In the genomic region with DNA sequence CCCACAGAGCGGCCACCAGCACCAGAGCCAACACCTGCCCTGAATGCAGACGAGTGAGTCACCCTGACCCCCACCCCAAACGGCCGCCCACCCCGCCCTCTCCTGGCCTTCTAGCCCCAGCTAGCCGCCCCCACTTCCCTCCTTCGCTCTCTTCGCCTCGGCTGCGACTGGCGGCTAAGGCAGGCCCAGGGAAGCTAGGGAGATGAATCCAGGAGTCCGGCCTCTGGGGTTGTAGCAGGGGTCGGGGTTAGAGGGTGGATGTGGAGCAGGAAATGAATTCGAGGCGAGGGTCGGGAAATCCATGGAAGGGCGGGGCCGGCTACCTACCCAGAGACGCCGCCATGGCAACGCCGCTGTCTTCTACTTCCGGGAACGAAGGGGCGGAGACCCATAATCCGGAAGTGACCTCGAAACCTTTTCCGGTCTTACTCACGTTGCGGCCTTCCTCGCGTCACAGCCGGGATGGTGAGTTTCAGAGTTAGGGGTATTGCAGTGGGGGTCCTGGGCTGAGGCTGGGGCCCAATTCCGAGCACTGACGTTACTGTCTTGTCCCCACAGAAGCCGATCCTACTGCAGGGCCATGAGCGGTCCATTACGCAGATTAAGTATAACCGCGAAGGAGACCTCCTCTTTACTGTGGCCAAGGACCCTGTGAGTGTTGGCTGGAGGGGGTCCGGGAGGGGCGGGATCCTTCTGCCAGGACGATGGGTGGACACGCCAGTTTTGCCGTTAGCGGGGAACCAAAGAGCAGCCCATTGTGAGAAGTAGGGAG, we compare ENCODE assay signal across 8 cellular contexts. TPM values are rescaled to one million over a fixed set of nuclear protein-coding genes. Genes with fewer than 3 reads are reported as not detected.
DNase-seq lines count a peak whose midpoint lies in the region; ATAC-seq and TF ChIP-seq lines count a peak whose summit lies in the region.

A gene (plus strand): TSS at position 428 of the 772 bp plus-strand sequence. CDS start 35 bp downstream, at position 463.
A gene (minus strand): TSS at position 374 of the 772 bp plus-strand sequence. CDS start 31 bp downstream, at position 343.

- peaks cover 0 to 41% (median 0%) of the 10 kb centered on the region in 3 donors for H3K36me3 ChIP-seq in Peyer's patch
- H3K36me3 ChIP-seq in mucosa of stomach (ENCODE audit: control insufficient read depth, insufficient read depth, low read length) = no peaks in the 10 kb centered on the region

- H3K4me3 ChIP-seq in Peyer's patch (peak within 1 kb of the TSS; percentile 73 to 95 (median 88)), mucosa of stomach (ENCODE audit: low read length) (peak within 1 kb of the TSS; percentile 94)

- H3K4me1 ChIP-seq in Peyer's patch (peaks cover 0 to 23% (median 12%) of the 10 kb centered on the region in 4 donors), mucosa of stomach (ENCODE audit: control insufficient read depth, insufficient read depth, low read length) (peaks cover 24% of the 10 kb centered on the region)

- peak; percentile 94 for ATAC-seq in GM21576 (IDR thresholded peaks at IDR 0.05; ENCODE audit: unreplicated experiment)
- ATAC-seq in esophagus mucosa = peak; percentile 89

- H3K27me3 ChIP-seq in Peyer's patch (no peaks in the 10 kb centered on the region), mucosa of stomach (ENCODE audit: control insufficient read depth, insufficient read depth, low read length) (no peaks in the 10 kb centered on the region)

- peak within 1 kb of the TSS; percentile 83 to 91 (median 90) for H3K27ac ChIP-seq in Peyer's patch

- no peaks in the 10 kb centered on the region for H3K9me3 ChIP-seq in Peyer's patch
- no peaks in the 10 kb centered on the region for H3K9me3 ChIP-seq in mucosa of stomach (ENCODE audit: control insufficient read depth, low read length)

- peak; percentile 55 to 59 for TF ChIP-seq POLR2A in Peyer's patch (IDR thresholded peaks at IDR 0.05)

- TF ChIP-seq CTCF in Peyer's patch (IDR thresholded peaks at IDR 0.05) = no peak

- H3K9ac ChIP-seq in mucosa of stomach (ENCODE audit: low read length) = peak within 1 kb of the TSS; percentile 99

- peak; percentile 69 for DNase-seq in DMS 273 treated with DMSO at 0.1 percent for 48 hours (lab: John Stamatoyannopoulos, UW)
- peak; percentile 65 for DNase-seq in KG1 (lab: John Stamatoyannopoulos, UW)
- peak; percentile 91 to 97 (median 93) for DNase-seq in Peyer's patch
- peak; percentile 90 to 94 for DNase-seq in activated T-cell treated with anti-CD3 and anti-CD28 coated beads, Interleukin-2, amount 50 U/mL, for 48 hours
- peak; percentile 80 to 88 for DNase-seq in stimulated activated CD8-positive, alpha-beta memory T cell treated with anti-CD3 and anti-CD28 coated beads, Interleukin-7, amount 100 ng/mL, for 1 hour (ENCODE audit: low read depth in 2 of 2)

RNA-seq across cellular contexts. Expression of the first gene that starts in this region (rescaled TPM):
- total RNA-seq in Peyer's patch (100 to 1,000 TPM in 1 of 4 donors, 10 to 100 TPM in 3; 76.1 to 105 (median 84.7) TPM), esophagus mucosa (175 TPM)

RNA-seq across cellular contexts. Expression of the second gene that starts in this region (rescaled TPM):
- total RNA-seq in Peyer's patch (10 to 100 TPM; 15.9 to 47.0 (median 25.4) TPM), esophagus mucosa (11.0 TPM)

Comparison
In these comparisons a context has a peak if more than half of its experiments do, and no peak if none do; other contexts are left out.
1. Peak in every context shown above with its lines: DNase-seq, ATAC-seq, H3K4me3 ChIP-seq and H3K27ac ChIP-seq.